In genomic region chr11:62830904-62831519, GRCh38 we compare ENCODE assay signal across 9 cellular contexts. TPM values are rescaled to one million over a fixed set of nuclear protein-coding genes. Genes with fewer than 3 reads are reported as not detected.
DNase-seq lines count a peak whose midpoint lies in the region; ATAC-seq and TF ChIP-seq lines count a peak whose summit lies in the region.
"Had no signal": no experiment of that assay in that cellular context is flagged by ENCODE, and none has a peak within 500 bp of the region (broad histone marks: within the 10 kb centered on the region; RNA-seq: fewer than 3 reads in every experiment).

No MANE protein-coding gene starts in this region.

- H3K36me3 Mint-ChIP-seq in CD4-positive, alpha-beta T cell (ENCODE audit: low read depth): peaks cover 68% of the 10 kb centered on the region
- H3K36me3 Mint-ChIP-seq in activated T-helper 17 cell treated with anti-CD3 and anti-CD28 coated beads, Interleukin-2, amount 50 U/mL, for 72 hours (ENCODE audit: low read depth): peaks cover 86% of the 10 kb centered on the region

- H3K27me3 Mint-ChIP-seq in CD4-positive, alpha-beta T cell: no peaks in the 10 kb centered on the region
- no peaks in the 10 kb centered on the region for H3K27me3 Mint-ChIP-seq in activated T-helper 17 cell treated with anti-CD3 and anti-CD28 coated beads, Interleukin-2, amount 50 U/mL, for 72 hours
- H3K27me3 Mint-ChIP-seq in stimulated activated naive CD8-positive, alpha-beta T cell treated with anti-CD3 and anti-CD28 coated beads, Interleukin-15, amount 100 ng/mL, for 72 hours: no peaks in the 10 kb centered on the region

- H3K9ac ChIP-seq in iPS-18a (ENCODE audit: low read length): peak overlapping the region; percentile 69

- peak overlapping the region; percentile 92 for H3K4me3 Mint-ChIP-seq in CD4-positive, alpha-beta T cell
- H3K4me3 Mint-ChIP-seq in activated T-helper 17 cell treated with anti-CD3 and anti-CD28 coated beads, Interleukin-2, amount 50 U/mL, for 72 hours: peak overlapping the region; percentile 99
- H3K4me3 Mint-ChIP-seq in stimulated activated naive CD8-positive, alpha-beta T cell treated with anti-CD3 and anti-CD28 coated beads, Interleukin-15, amount 100 ng/mL, for 72 hours: peak overlapping the region; percentile 91

- intact Hi-C loops in CD4-positive, alpha-beta T cell (cut with DNase I, micrococcal nuclease): loop anchor here (1.0 to 2.0 kb wide), 3 partner anchors 8 to 44 kb away; partner anchors contain the start of genes TMEM179B (in 1 of the 2) and WDR74 (in 1 of the 2)
- intact Hi-C loops in posterior cingulate gyrus (cut with DNase I): loop anchor here (5.0 to 10.0 kb wide), 2 partner anchors 39 to 106 kb away; partner anchors contain the start of genes HNRNPUL2, TMEM223 and TTC9C

- H3K27me3 ChIP-seq in CD4-positive, alpha-beta T cell (ENCODE audit: control insufficient read depth, insufficient read depth, low read length): no peaks in the 10 kb centered on the region
- H3K27me3 ChIP-seq in iPS-18a (ENCODE audit: control insufficient read depth, insufficient read depth, low read length): no peaks in the 10 kb centered on the region

- no peaks in the 10 kb centered on the region for H3K9me3 Mint-ChIP-seq in CD4-positive, alpha-beta T cell
- H3K9me3 Mint-ChIP-seq in activated T-helper 17 cell treated with anti-CD3 and anti-CD28 coated beads, Interleukin-2, amount 50 U/mL, for 72 hours: no peaks in the 10 kb centered on the region
- no peaks in the 10 kb centered on the region for H3K9me3 Mint-ChIP-seq in stimulated activated naive CD8-positive, alpha-beta T cell treated with anti-CD3 and anti-CD28 coated beads, Interleukin-15, amount 100 ng/mL, for 72 hours

- no peak for TF ChIP-seq CTCF in CD4-positive, alpha-beta T cell (IDR thresholded peaks at IDR 0.05)

- no peaks in the 10 kb centered on the region for H3K9me3 ChIP-seq in CD4-positive, alpha-beta T cell (ENCODE audit: control insufficient read depth, low read length)
- H3K9me3 ChIP-seq in iPS-18a (ENCODE audit: control insufficient read depth, low read depth, low read length): no peaks in the 10 kb centered on the region

- peaks cover 40% of the 10 kb centered on the region for H3K4me1 Mint-ChIP-seq in CD4-positive, alpha-beta T cell (ENCODE audit: low read depth)
- peaks cover 15% of the 10 kb centered on the region for H3K4me1 Mint-ChIP-seq in activated T-helper 17 cell treated with anti-CD3 and anti-CD28 coated beads, Interleukin-2, amount 50 U/mL, for 72 hours
- peaks cover 57% of the 10 kb centered on the region for H3K4me1 Mint-ChIP-seq in stimulated activated naive CD8-positive, alpha-beta T cell treated with anti-CD3 and anti-CD28 coated beads, Interleukin-15, amount 100 ng/mL, for 72 hours

- H3K27ac Mint-ChIP-seq in CD4-positive, alpha-beta T cell: peak overlapping the region; percentile 95
- peak overlapping the region; percentile 97 for H3K27ac Mint-ChIP-seq in activated T-helper 17 cell treated with anti-CD3 and anti-CD28 coated beads, Interleukin-2, amount 50 U/mL, for 72 hours
- peak overlapping the region; percentile 98 to 100 for H3K27ac Mint-ChIP-seq in stimulated activated naive CD8-positive, alpha-beta T cell treated with anti-CD3 and anti-CD28 coated beads, Interleukin-15, amount 100 ng/mL, for 72 hours

- H3K36me3 ChIP-seq in iPS-18a (ENCODE audit: control insufficient read depth, low read depth, low read length): peaks cover 35% of the 10 kb centered on the region

- POLR2A ChIA-PET in CD4-positive, alpha-beta T cell (lab: Charles Lee): interaction anchor here (0.7 to 4.4 kb wide), 23 partner anchors 9 to 863 kb away, joined by 3 to 143 read pairs (median 7); partner anchors contain the start of genes HNRNPUL2, INTS5, NXF1 and POLR2G
- POLR2A ChIA-PET in HEK293T (lab: Yijun Ruan, JAX): interaction anchor here (0.5 to 2.4 kb wide), 18 partner anchors 9 to 159 kb away, joined by 3 to 61 read pairs (median 6); partner anchors contain the start of genes HNRNPUL2, LBHD1, POLR2G and SLC3A2

- CTCF ChIA-PET in CD4-positive, alpha-beta T cell (lab: Charles Lee): interaction anchor here (1.1 to 4.6 kb wide), 5 partner anchors 10 to 50 kb away, joined by 4 to 41 read pairs (median 14); partner anchors contain the start of genes SLC3A2 and TMEM179B
- CTCF ChIA-PET in HEK293T (lab: Yijun Ruan, JAX): interaction anchor here (0.6 to 1.7 kb wide), 4 partner anchors 31 to 51 kb away, joined by 3 to 7 read pairs (median 3); no protein-coding TSS in a partner anchor

- DNase-seq in CD4-positive, alpha-beta T cell: no peak
- DNase-seq in HEK293T (ENCODE audit: extremely low spot score) (peak; percentile 50), NCI-H2081 (lab: John Stamatoyannopoulos, UW) (no peak), mucosa of gallbladder (ENCODE audit: low spot score) (no peak), posterior cingulate gyrus (no peak)
- DNase-seq in stimulated activated naive CD8-positive, alpha-beta T cell treated with anti-CD3 and anti-CD28 coated beads, Interleukin-15, amount 100 ng/mL, for 72 hours: no peak

- ATAC-seq in CD4-positive, alpha-beta T cell (ENCODE audit: poor library complexity): no peak
- ATAC-seq in activated T-helper 17 cell treated with anti-CD3 and anti-CD28 coated beads, Interleukin-2, amount 50 U/mL, for 72 hours (replicated peaks): no peak
- ATAC-seq in stimulated activated naive CD8-positive, alpha-beta T cell treated with anti-CD3 and anti-CD28 coated beads, Interleukin-15, amount 100 ng/mL, for 72 hours: no peak

- peak overlapping the region; percentile 81 for H3K4me3 ChIP-seq in iPS-18a (ENCODE audit: low read length)

- H3K4me1 ChIP-seq in iPS-18a (ENCODE audit: control insufficient read depth, low read depth, low read length): peaks cover 6% of the 10 kb centered on the region

- H3K27ac ChIP-seq in CD4-positive, alpha-beta T cell (ENCODE audit: low read depth, low read length): peak overlapping the region; percentile 95
- H3K27ac ChIP-seq in iPS-18a (ENCODE audit: low read length): peak overlapping the region; percentile 58

TF ChIP-seq in HEK293T, 16 proteins besides CTCF, POLR2A, EP300 and RAD21:
- TF ChIP-seq FOXM1 (IDR thresholded peaks at IDR 0.05; ENCODE audit: borderline replicate concordance) (peak; percentile 90; the same call in 1 of the 2 replicates), HDGF (IDR thresholded peaks at IDR 0.05; ENCODE audit: borderline replicate concordance) (no peak), ARNT (IDR thresholded peaks at IDR 0.05) (no peak), TARDBP (IDR thresholded peaks at IDR 0.05) (0 out of 2 replicates have a peak, but pooled peaks have one; percentile 17), LEF1 (IDR thresholded peaks at IDR 0.05; ENCODE audit: borderline replicate concordance) (no peak)
TF ChIP-seq in HEK293T: peak in this region for 2.

RNA-seq across cellular contexts. Expression of gene STX5, which starts 0.8 kb away (rescaled TPM):
- 100 to 1,000 TPM in 1 of 2 experiments, 10 to 100 TPM in 1; 93.1 to 104 TPM for total RNA-seq in CD4-positive, alpha-beta T cell
- 10 to 100 TPM; 23.4 to 32.0 TPM for total RNA-seq in activated T-helper 17 cell treated with anti-CD3 and anti-CD28 coated beads, Interleukin-2, amount 50 U/mL, for 72 hours
- total RNA-seq in mucosa of gallbladder: 48.8 TPM

RNA-seq across cellular contexts. Expression of gene TEX54, which starts 1.6 kb away (rescaled TPM):
- total RNA-seq in CD4-positive, alpha-beta T cell: under 1 TPM in 1 of 2 experiments, not detected in 1; 0.59 TPM
- total RNA-seq in activated T-helper 17 cell treated with anti-CD3 and anti-CD28 coated beads, Interleukin-2, amount 50 U/mL, for 72 hours: under 1 TPM; 0.82 TPM
- total RNA-seq in mucosa of gallbladder: not detected
- total RNA-seq: M059J had no signal

RNA-seq across cellular contexts. Expression of gene WDR74, which starts 8.4 kb away (rescaled TPM):
- 100 to 1,000 TPM; 289 to 297 TPM for total RNA-seq in CD4-positive, alpha-beta T cell
- 100 to 1,000 TPM in 1 of 2 donors, 10 to 100 TPM in 1; 70.3 to 104 TPM for total RNA-seq in activated T-helper 17 cell treated with anti-CD3 and anti-CD28 coated beads, Interleukin-2, amount 50 U/mL, for 72 hours
- total RNA-seq in mucosa of gallbladder: 31.6 TPM

RNA-seq across cellular contexts. Expression of gene NXF1, which starts 25.8 kb away (rescaled TPM):
- total RNA-seq in CD4-positive, alpha-beta T cell: 100 to 1,000 TPM; 343 to 358 TPM
- total RNA-seq in activated T-helper 17 cell treated with anti-CD3 and anti-CD28 coated beads, Interleukin-2, amount 50 U/mL, for 72 hours: 100 to 1,000 TPM in 1 of 2 donors, 10 to 100 TPM in 1; 85.8 to 115 TPM
- total RNA-seq in mucosa of gallbladder: 85.7 TPM

RNA-seq across cellular contexts. Expression of gene TMEM223, which starts 39.2 kb away (rescaled TPM):
- total RNA-seq in CD4-positive, alpha-beta T cell: 1 to 10 TPM; 6.2 to 8.7 TPM
- 10 to 100 TPM in 1 of 2 donors, 1 to 10 TPM in 1; 6.2 to 16.2 TPM for total RNA-seq in activated T-helper 17 cell treated with anti-CD3 and anti-CD28 coated beads, Interleukin-2, amount 50 U/mL, for 72 hours
- total RNA-seq in mucosa of gallbladder: 19.9 TPM
